In genomic region chr2:200221055-200221692, GRCh38 we compare ENCODE assay signal across 30 cellular contexts.
DNase-seq lines count a peak whose midpoint lies in the region; ATAC-seq, FAIRE-seq and TF ChIP-seq lines count a peak whose summit lies in the region.
"Had no signal": no experiment of that assay in that cellular context is flagged by ENCODE, and none has a peak within 500 bp of the region (broad histone marks: within the 10 kb centered on the region; RNA-seq: fewer than 3 reads in every experiment).

No MANE protein-coding gene starts in this region.

- H3K4me2 ChIP-seq in H1 (ENCODE audit: insufficient read depth in 1 of 2, low read depth in 2 of 2, low read length in 2 of 2) = no peak overlapping the region
- H3K4me2 ChIP-seq: KMS-11 had no signal

- H3K23me2 ChIP-seq in H1 (ENCODE audit: low read depth, low read length) = no peaks in the 10 kb centered on the region

- H3K14ac ChIP-seq in H1 (ENCODE audit: insufficient read length) = no peak overlapping the region

- peak overlapping the region; percentile 44 for H3K4me3 Mint-ChIP-seq in type B pancreatic cell
- H3K4me3 Mint-ChIP-seq: activated CD4-positive, alpha-beta memory T cell treated with anti-CD3 and anti-CD28 coated beads, Interleukin-2, amount 10 ng/mL, durations not matched to agents 7 days and 5 days; activated naive CD4-positive, alpha-beta T cell treated with anti-CD3 and anti-CD28 coated beads, Interleukin-2, amount 10 ng/mL, durations not matched to agents 7 days and 5 days; activated T-helper 17 cell treated with anti-CD3 and anti-CD28 coated beads, Interleukin-2, amount 50 U/mL, for 72 hours had no signal

- TF ChIP-seq POLR2A in H1 (IDR thresholded peaks at IDR 0.05; ENCODE audit: control extremely low read depth in 1 of 2, low read depth in 2 of 2, low read length in 2 of 2) = no peak

- no peak overlapping the region for H3K23ac ChIP-seq in H1 (ENCODE audit: insufficient read length)

- peak overlapping the region; percentile 45 for H4K91ac ChIP-seq in H1 (replicated peaks; ENCODE audit: insufficient read length, low read length)

- H3K27me3 Mint-ChIP-seq in type B pancreatic cell = no peaks in the 10 kb centered on the region

- H3K79me1 ChIP-seq in H1 (ENCODE audit: low read depth, low read length) = no peaks in the 10 kb centered on the region

- no peak overlapping the region for H3K56ac ChIP-seq in H1 (replicated peaks; ENCODE audit: insufficient read length, low read depth, low read length)

- H2AK5ac ChIP-seq in H1 (ENCODE audit: low read depth, low read length) = no peak overlapping the region

- FAIRE-seq in H1 (lab: Jason Lieb, UNC) = no peak
- FAIRE-seq: frontal cortex, HTR-8/SVneo, RCC 7860 had no signal

- peaks cover 5% of the 10 kb centered on the region for H3K9me3 Mint-ChIP-seq in type B pancreatic cell
- H3K9me3 Mint-ChIP-seq: activated CD4-positive, alpha-beta memory T cell treated with anti-CD3 and anti-CD28 coated beads, Interleukin-2, amount 10 ng/mL, durations not matched to agents 7 days and 5 days; activated naive CD4-positive, alpha-beta T cell treated with anti-CD3 and anti-CD28 coated beads, Interleukin-2, amount 10 ng/mL, durations not matched to agents 7 days and 5 days; activated T-helper 17 cell treated with anti-CD3 and anti-CD28 coated beads, Interleukin-2, amount 50 U/mL, for 72 hours had no signal

- TF ChIP-seq RAD21 in H1 (IDR thresholded peaks at IDR 0.05 in 1 of 2, conservative IDR thresholded peaks at IDR 0.05 in 1 of 2; ENCODE audit: low read depth in 2 of 2, low read length in 2 of 2) = no peak
- peak; percentile 59 to 62 for TF ChIP-seq RAD21 in liver (IDR thresholded peaks at IDR 0.05)

- peak overlapping the region; percentile 25 for H2BK120ac ChIP-seq in H1 (replicated peaks; ENCODE audit: low read depth, low read length)

- H3K4me3 ChIP-seq in H1 (ENCODE audit: extremely low read depth in 1 of 4, insufficient read depth in 2 of 4, low read depth in 3 of 4, low read length in 4 of 4) = no peak overlapping the region
- no peak overlapping the region for H3K4me3 ChIP-seq in liver (ENCODE audit: low read depth in 1 of 3, low read length in 3 of 3)
- H3K4me3 ChIP-seq: adrenal gland, prostate gland, sigmoid colon, thyroid gland had no signal

- H2BK5ac ChIP-seq in H1 (ENCODE audit: low read depth, low read length) = no peak overlapping the region

- H2BK20ac ChIP-seq in H1 (ENCODE audit: low read length) = peak overlapping the region; percentile 95

- no peaks in the 10 kb centered on the region for H3K27me3 ChIP-seq in H1 (replicated peaks in 1 of 4; ENCODE audit: control insufficient read depth in 3 of 4, extremely low read depth in 1 of 4, insufficient read depth in 3 of 4, low read length in 3 of 4)
- H3K27me3 ChIP-seq in liver (ENCODE audit: control insufficient read depth in 4 of 4, insufficient read depth in 4 of 4, low read length in 3 of 4) = no peaks in the 10 kb centered on the region
- H3K27me3 ChIP-seq: adrenal gland, brain microvascular endothelial cell, sigmoid colon, thyroid gland had no signal

- no peaks in the 10 kb centered on the region for H3K79me2 ChIP-seq in H1 (ENCODE audit: control insufficient read depth in 1 of 2, insufficient read depth in 2 of 2, low read length in 2 of 2)

- H3K36me3 Mint-ChIP-seq in type B pancreatic cell = no peaks in the 10 kb centered on the region
- H3K36me3 Mint-ChIP-seq: activated naive CD4-positive, alpha-beta T cell treated with anti-CD3 and anti-CD28 coated beads, Interleukin-2, amount 10 ng/mL, durations not matched to agents 7 days and 5 days had no signal

- H2BK12ac ChIP-seq in H1 (ENCODE audit: low read depth, low read length) = 0 out of 2 replicates have a peak overlapping the region, but pooled peaks have one; percentile 42

- peak; percentile 73 for DNase-seq in HuH-7 (ENCODE audit: low spot score)
- no peak for DNase-seq in H1 (ENCODE audit: low read depth in 1 of 2, low spot score in 2 of 2)
- no peak for DNase-seq in type B pancreatic cell (ENCODE audit: extremely low spot score, unreplicated experiment)
- no peak for DNase-seq in NCI-H1417 (lab: John Stamatoyannopoulos, UW)
- no peak for DNase-seq in NCI-H1930 (lab: John Stamatoyannopoulos, UW)
- DNase-seq: activated CD4-positive, alpha-beta memory T cell treated with anti-CD3 and anti-CD28 coated beads, Interleukin-2, amount 10 ng/mL, durations not matched to agents 7 days and 5 days; activated naive CD4-positive, alpha-beta T cell treated with anti-CD3 and anti-CD28 coated beads, Interleukin-2, amount 10 ng/mL, durations not matched to agents 7 days and 5 days; adrenal gland; brain microvascular endothelial cell; cerebellar nuclear complex; DMS79 treated with DMSO at 0.1 percent for 48 hours; GDM1; left cardiac atrium; MM.1S; NCI-H1105 treated with DMSO at 0.1 percent for 48 hours; NCI-H345; NCI-H82; SHP77 treated with DMSO at 0.1 percent for 48 hours; sigmoid colon; stimulated activated CD4-positive, alpha-beta T cell treated with anti-CD3 and anti-CD28 coated beads, Interleukin-4, amount 100 ng/mL, for 24 hours; T-helper 2 cell; thyroid gland had no signal

- H3K9me3 ChIP-seq in H1 (ENCODE audit: insufficient read depth in 2 of 2, low read depth in 1 of 2, low read length in 1 of 2) (no peaks in the 10 kb centered on the region), liver (ENCODE audit: control insufficient read depth in 4 of 4, low read length in 3 of 4) (no peaks in the 10 kb centered on the region)
- H3K9me3 ChIP-seq: adrenal gland, prostate gland, sigmoid colon, thyroid gland had no signal

- H4K20me1 ChIP-seq in H1 (replicated peaks in 1 of 2; ENCODE audit: control insufficient read depth in 1 of 2, insufficient read depth in 2 of 2, low read length in 2 of 2) = no peaks in the 10 kb centered on the region

- H3K18ac ChIP-seq in H1 (ENCODE audit: extremely low read depth, low read length) = no peak overlapping the region

- no peak overlapping the region for H4K8ac ChIP-seq in H1 (ENCODE audit: extremely low read depth, insufficient read depth, low read length)

- H3K27ac ChIP-seq in H1 (ENCODE audit: low read depth, low read length) (no peak overlapping the region), liver (ENCODE audit: low read depth in 1 of 2, low read length in 2 of 2) (peak overlapping the region; percentile 64 to 84)
- H3K27ac ChIP-seq: adrenal gland, brain microvascular endothelial cell, KMS-11, prostate gland, sigmoid colon, thyroid gland had no signal

- H2BK15ac ChIP-seq in H1 (ENCODE audit: low read length) = no peak overlapping the region

- H3K36me3 ChIP-seq in H1 (ENCODE audit: control insufficient read depth in 2 of 4, insufficient read depth in 4 of 4, low read length in 3 of 4) (no peaks in the 10 kb centered on the region), liver (ENCODE audit: control insufficient read depth in 4 of 4, insufficient read depth in 3 of 4, low read depth in 1 of 4, low read length in 3 of 4) (no peaks in the 10 kb centered on the region)
- H3K36me3 ChIP-seq: adrenal gland, brain microvascular endothelial cell, prostate gland, sigmoid colon, thyroid gland had no signal

- H3K9ac ChIP-seq in H1 (replicated peaks in 1 of 4; ENCODE audit: extremely low read depth in 1 of 4, low read depth in 3 of 4, low read length in 3 of 4) = no peak overlapping the region
- no peak overlapping the region for H3K9ac ChIP-seq in liver (ENCODE audit: low read depth in 1 of 2, low read length in 2 of 2)
- H3K9ac ChIP-seq: KMS-11 had no signal

- no peak for TF ChIP-seq CTCF in H1 (IDR thresholded peaks at IDR 0.05; ENCODE audit: control extremely low read depth in 1 of 3, insufficient read depth in 1 of 3, low read depth in 1 of 3, low read length in 3 of 3)
- TF ChIP-seq CTCF in liver (IDR thresholded peaks at IDR 0.05; ENCODE audit: low read depth, low read length, missing input control) = no peak
- TF ChIP-seq CTCF in type B pancreatic cell (conservative IDR thresholded peaks at IDR 0.05) = no peak

- POLR2A ChIA-PET in H1 (lab: Charles Lee; ENCODE audit: partially characterized antibody) = no interaction called here

- no peak overlapping the region for H2AFZ ChIP-seq in H1 (ENCODE audit: low read length)

- H3K27ac Mint-ChIP-seq in type B pancreatic cell = peak overlapping the region; percentile 75
- H3K27ac Mint-ChIP-seq: activated CD4-positive, alpha-beta memory T cell treated with anti-CD3 and anti-CD28 coated beads, Interleukin-2, amount 10 ng/mL, durations not matched to agents 7 days and 5 days; activated naive CD4-positive, alpha-beta T cell treated with anti-CD3 and anti-CD28 coated beads, Interleukin-2, amount 10 ng/mL, durations not matched to agents 7 days and 5 days; activated T-helper 17 cell treated with anti-CD3 and anti-CD28 coated beads, Interleukin-2, amount 50 U/mL, for 72 hours had no signal

- no peak for ATAC-seq in HG02938 (IDR thresholded peaks at IDR 0.05; ENCODE audit: unreplicated experiment)
- ATAC-seq: activated T-helper 17 cell treated with anti-CD3 and anti-CD28 coated beads, Interleukin-2, amount 50 U/mL, for 72 hours; left cardiac atrium had no signal

- TF ChIP-seq EP300 in H1 (IDR thresholded peaks at IDR 0.05; ENCODE audit: borderline replicate concordance in 1 of 2, low read depth in 2 of 2, low read length in 2 of 2) = no peak

- peaks cover 21% of the 10 kb centered on the region for H3K4me1 Mint-ChIP-seq in type B pancreatic cell (ENCODE audit: unreplicated experiment)
- H3K4me1 Mint-ChIP-seq: activated CD4-positive, alpha-beta memory T cell treated with anti-CD3 and anti-CD28 coated beads, Interleukin-2, amount 10 ng/mL, durations not matched to agents 7 days and 5 days; activated naive CD4-positive, alpha-beta T cell treated with anti-CD3 and anti-CD28 coated beads, Interleukin-2, amount 10 ng/mL, durations not matched to agents 7 days and 5 days; activated T-helper 17 cell treated with anti-CD3 and anti-CD28 coated beads, Interleukin-2, amount 50 U/mL, for 72 hours had no signal

- no peak overlapping the region for H3K4ac ChIP-seq in H1 (replicated peaks; ENCODE audit: insufficient read length, low read depth, low read length)

- 88% methylated on average over 4 of the region's 4 CpGs; no CpG with 5 or more reads in 1 of the 2 experiments for WGBS in H1 (ENCODE audit: extremely low coverage in 1 of 2, insufficient coverage in 1 of 2, insufficient read length in 1 of 2, insufficient replicate concordance in 2 of 2, low coverage in 1 of 2, low lambda C conversion rate in 2 of 2, missing lambda C conversion rate in 1 of 2), 2 experiments
- WGBS in liver = 38% methylated on average over 4 of the region's 4 CpGs

- peaks cover 0 to 3% (median 1%) of the 10 kb centered on the region in 4 experiments; a peak in 2 of 7 replicates for H3K4me1 ChIP-seq in H1 (replicated peaks in 1 of 4; ENCODE audit: control insufficient read depth in 3 of 4, insufficient read depth in 4 of 4, low read length in 3 of 4)
- H3K4me1 ChIP-seq in liver (ENCODE audit: control insufficient read depth in 4 of 4, insufficient read depth in 4 of 4, low read length in 3 of 4) = peaks cover 9 to 65% (median 52%) of the 10 kb centered on the region in 4 donors
- H3K4me1 ChIP-seq: prostate gland had no signal

- no peak overlapping the region for H4K5ac ChIP-seq in H1 (ENCODE audit: insufficient read length, low read depth, low read length)

- CTCF ChIA-PET in H1 (lab: Charles Lee; ENCODE audit: partially characterized antibody) = no interaction called here

TF ChIP-seq in H1, 55 proteins besides CTCF, POLR2A, EP300 and RAD21 (continues in another document):
- TF ChIP-seq SIX5 (IDR thresholded peaks at IDR 0.05; ENCODE audit: low read depth, low read length) = no peak

TF ChIP-seq in liver, 16 proteins besides CTCF, POLR2A, EP300 and RAD21 (continues in another document):
- peak in 1 of 2 donors; percentile 38 for TF ChIP-seq EGR1 (IDR thresholded peaks at IDR 0.05; ENCODE audit: low read depth in 2 of 2)
